In genomic region chr17:7459961-7460545, GRCh38 we compare ENCODE assay signal across 1 cellular context.
TF ChIP-seq lines count a peak whose summit lies in the region.

No MANE protein-coding gene starts in this region.

TF ChIP-seq in K562, 482 proteins besides CTCF, POLR2A, EP300 and RAD21:
- TF ChIP-seq YY1 (IDR thresholded peaks at IDR 0.05; ENCODE audit: borderline replicate concordance in 1 of 3, control insufficient read depth in 1 of 3, extremely low read depth in 1 of 3, insufficient read depth in 3 of 3, insufficient read length in 1 of 3, insufficient replicate concordance in 2 of 3, low read depth in 1 of 3, low read length in 2 of 3) (peak in 2 of 3 experiments; percentile 43 to 84), ZZZ3 (IDR thresholded peaks at IDR 0.05) (no peak), PRDM10 (IDR thresholded peaks at IDR 0.05; ENCODE audit: partially characterized antibody) (peak; percentile 88)
TF ChIP-seq in K562: peak in this region for 2.
